22 cellular contexts compared by ENCODE assay signal in genomic region chr11:66262696-66263095, GRCh38. TPM values are rescaled to one million over a fixed set of nuclear protein-coding genes. Genes with fewer than 3 reads are reported as not detected.
DNase-seq lines count a peak whose midpoint lies in the region; ATAC-seq and TF ChIP-seq lines count a peak whose summit lies in the region.
"Had no signal": no experiment of that assay in that cellular context is flagged by ENCODE, and none has a peak within 500 bp of the region (broad histone marks: within the 10 kb centered on the region; RNA-seq: fewer than 3 reads in every experiment).

No MANE protein-coding gene starts in this region.

- H3K27ac ChIP-seq in suprapubic skin: no peak overlapping the region
- H3K27ac ChIP-seq: GM23248, HL-60 had no signal

- H3K36me3 ChIP-seq in suprapubic skin: peaks cover 45% of the 10 kb centered on the region

- H3K4me1 ChIP-seq in suprapubic skin: peaks cover 28% of the 10 kb centered on the region

- H3K27ac Mint-ChIP-seq in stimulated activated memory B cell treated with anti-CD40 and anti-IgM and Interleukin-4, amounts not matched to agents 10 μg/mL and 1 μg/mL and 100 μg/mL, for 72 hours: peak overlapping the region; percentile 19

- peak; percentile 33 for DNase-seq in Right ventricle myocardium superior
- no peak for DNase-seq in Right ventricle myocardium inferior (ENCODE audit: missing footprints)
- no peak for DNase-seq in erythroblast (lab: John Stamatoyannopoulos, UW)
- DNase-seq in suprapubic skin (ENCODE audit: low spot score in 2 of 2): no peak
- no peak for DNase-seq in activated T-cell treated with anti-CD3 and anti-CD28 coated beads, Interleukin-2, amount 50 U/mL, for 1 hour
- DNase-seq: DMS153, DND-41, GM23248, H7, KBM-7, MV-4-11, NCI-H1105, NCI-H1436 treated with DMSO at 0.1 percent for 48 hours, NCI-H187 treated with DMSO at 0.1 percent for 48 hours, NCI-H446, NCI-H524 treated with DMSO at 0.1 percent for 48 hours, NCI-H774, SHP77 had no signal

- no peak overlapping the region for H3K4me3 Mint-ChIP-seq in stimulated activated memory B cell treated with anti-CD40 and anti-IgM and Interleukin-4, amounts not matched to agents 10 μg/mL and 1 μg/mL and 100 μg/mL, for 72 hours

- no peaks in the 10 kb centered on the region for H3K9me3 ChIP-seq in suprapubic skin

- TF ChIP-seq POLR2A in erythroblast (IDR thresholded peaks at IDR 0.05; ENCODE audit: low read length) (peak; percentile 5), suprapubic skin (IDR thresholded peaks at IDR 0.05) (no peak)

- H3K9me3 Mint-ChIP-seq in stimulated activated memory B cell treated with anti-CD40 and anti-IgM and Interleukin-4, amounts not matched to agents 10 μg/mL and 1 μg/mL and 100 μg/mL, for 72 hours: no peaks in the 10 kb centered on the region

- no peak for TF ChIP-seq CTCF in suprapubic skin (IDR thresholded peaks at IDR 0.05)

- H3K36me3 Mint-ChIP-seq in stimulated activated memory B cell treated with anti-CD40 and anti-IgM and Interleukin-4, amounts not matched to agents 10 μg/mL and 1 μg/mL and 100 μg/mL, for 72 hours: peaks cover 67% of the 10 kb centered on the region

- TF ChIP-seq EP300 in suprapubic skin (IDR thresholded peaks at IDR 0.05): no peak

- H3K4me3 ChIP-seq in suprapubic skin: no peak overlapping the region
- H3K4me3 ChIP-seq: GM23248 had no signal

- H3K27me3 ChIP-seq in suprapubic skin: no peaks in the 10 kb centered on the region

- WGBS in suprapubic skin: no CpG with 5 or more reads among the region's 12 CpGs

- ATAC-seq in Right ventricle myocardium superior (ENCODE audit: poor library complexity) (no peak), Right ventricle myocardium inferior (no peak)
- no peak for ATAC-seq in stimulated activated memory B cell treated with anti-CD40 and anti-IgM and Interleukin-4, amounts not matched to agents 10 μg/mL and 1 μg/mL and 100 μg/mL, for 72 hours

- peaks cover 41% of the 10 kb centered on the region for H3K4me1 Mint-ChIP-seq in stimulated activated memory B cell treated with anti-CD40 and anti-IgM and Interleukin-4, amounts not matched to agents 10 μg/mL and 1 μg/mL and 100 μg/mL, for 72 hours

- intact Hi-C loops in Right ventricle myocardium superior (cut with DNase I): no loop called here
- intact Hi-C loops in Right ventricle myocardium inferior (cut with DNase I): no loop called here

- no peaks in the 10 kb centered on the region for H3K27me3 Mint-ChIP-seq in stimulated activated memory B cell treated with anti-CD40 and anti-IgM and Interleukin-4, amounts not matched to agents 10 μg/mL and 1 μg/mL and 100 μg/mL, for 72 hours

RNA-seq across cellular contexts. Expression of gene KLC2, which starts 5.2 kb away (rescaled TPM):
- total RNA-seq in Right ventricle myocardium superior: 30.7 TPM
- total RNA-seq in Right ventricle myocardium inferior: 35.3 TPM
- total RNA-seq in suprapubic skin: 10 to 100 TPM; 18.1 to 22.8 (median 20.4) TPM

RNA-seq across cellular contexts. Expression of gene RAB1B, which starts 5.7 kb away (rescaled TPM):
- total RNA-seq in Right ventricle myocardium superior: 114 TPM
- 125 TPM for total RNA-seq in Right ventricle myocardium inferior
- 100 to 1,000 TPM in 3 of 4 donors, 10 to 100 TPM in 1; 79.0 to 124 (median 115) TPM for total RNA-seq in suprapubic skin

RNA-seq across cellular contexts. Expression of gene CNIH2, which starts 15.3 kb away (rescaled TPM):
- total RNA-seq in Right ventricle myocardium superior: not detected
- not detected for total RNA-seq in Right ventricle myocardium inferior
- 1 to 10 TPM in 3 of 4 donors, not detected in 1; 1.1 to 2.5 (median 1.9) TPM for total RNA-seq in suprapubic skin

RNA-seq across cellular contexts. Expression of gene YIF1A, which starts 26.2 kb away (rescaled TPM):
- total RNA-seq in Right ventricle myocardium superior (38.4 TPM), Right ventricle myocardium inferior (48.7 TPM), suprapubic skin (10 to 100 TPM; 21.6 to 61.3 (median 56.1) TPM)

RNA-seq across cellular contexts. Expression of gene TMEM151A, which starts 29.0 kb away (rescaled TPM):
- total RNA-seq in Right ventricle myocardium superior (not detected), Right ventricle myocardium inferior (0.14 TPM), suprapubic skin (not detected)
- total RNA-seq: A172, MCF 10A had no signal
